8 cellular contexts compared by ENCODE assay signal in genomic region chr16:79767597-79768280, GRCh38.
DNase-seq lines count a peak whose midpoint lies in the region; ATAC-seq, FAIRE-seq and TF ChIP-seq lines count a peak whose summit lies in the region.

No MANE protein-coding gene starts in this region.

- peak overlapping the region; percentile 68 to 72 for H3K9ac ChIP-seq in stomach smooth muscle (ENCODE audit: low read length in 2 of 2)

- peak in 3 of 6 experiments; percentile 16 to 36 (median 23) for TF ChIP-seq CTCF in adrenal gland (IDR thresholded peaks at IDR 0.05)

- H3K4me3 ChIP-seq in adrenal gland (peak overlapping the region in 2 of 4 donors; percentile 29 to 43), stomach smooth muscle (ENCODE audit: low read length in 2 of 2) (peak overlapping the region; percentile 37 to 72)

- TF ChIP-seq POLR2A in GM12891 (IDR thresholded peaks at IDR 0.05; ENCODE audit: low read depth, low read length) (no peak), adrenal gland (IDR thresholded peaks at IDR 0.05) (peak in 1 of 2 donors; percentile 33)

- DNase-seq in GM12891 (ENCODE audit: insufficient read length, low spot score) (no peak), adrenal gland (peak in 5 of 7 donors; percentile 16 to 60 (median 42)), iPS-NIHi11 (ENCODE audit: low spot score) (peak; percentile 8), NCI-H748 treated with DMSO at 0.1 percent for 48 hours (lab: John Stamatoyannopoulos, UW) (no peak), NCI-H526 (lab: John Stamatoyannopoulos, UW) (no peak)
- no peak for DNase-seq in stimulated activated CD4-positive, alpha-beta T cell treated with anti-CD3 and anti-CD28 coated beads, Interleukin-2, amount 100 ng/mL, for 48 hours

- peak overlapping the region in 4 of 5 donors; percentile 61 to 83 (median 78) for H3K27ac ChIP-seq in adrenal gland
- peak overlapping the region; percentile 90 for H3K27ac ChIP-seq in stomach smooth muscle (ENCODE audit: low read length)

- intact Hi-C loops in adrenal gland (cut with DNase I): no loop called here

- ATAC-seq in HG03457 (IDR thresholded peaks at IDR 0.05; ENCODE audit: unreplicated experiment): no peak

- FAIRE-seq in GM12891 (lab: Jason Lieb, UNC): peak; percentile 5

- 35 to 54% (median 49%) methylated on average over 6 of the region's 6 CpGs for WGBS in adrenal gland, 4 donors

- H3K36me3 ChIP-seq in adrenal gland (replicated peaks in 1 of 2) (no peaks in the 10 kb centered on the region), stomach smooth muscle (ENCODE audit: control insufficient read depth in 2 of 2, insufficient read depth in 2 of 2, low read length in 2 of 2) (no peaks in the 10 kb centered on the region)

- H3K9me3 ChIP-seq in adrenal gland (replicated peaks in 1 of 3) (no peaks in the 10 kb centered on the region), stomach smooth muscle (ENCODE audit: control insufficient read depth in 2 of 2, low read length in 2 of 2) (no peaks in the 10 kb centered on the region)

- no peaks in the 10 kb centered on the region for H3K27me3 ChIP-seq in adrenal gland
- H3K27me3 ChIP-seq in stomach smooth muscle (ENCODE audit: control insufficient read depth in 1 of 2, insufficient read depth in 2 of 2, low read length in 2 of 2): no peaks in the 10 kb centered on the region

- H3K4me1 ChIP-seq in adrenal gland (replicated peaks in 1 of 2): peaks cover 17 to 21% of the 10 kb centered on the region in 2 donors
- peaks cover 19% of the 10 kb centered on the region for H3K4me1 ChIP-seq in stomach smooth muscle (ENCODE audit: control insufficient read depth, insufficient read depth, low read length)

TF ChIP-seq in GM12891, 5 proteins besides CTCF, POLR2A, EP300 and RAD21:
- TF ChIP-seq SPI1 (IDR thresholded peaks at IDR 0.05; ENCODE audit: low read depth, low read length): no peak
- TF ChIP-seq TAF1 (IDR thresholded peaks at IDR 0.05; ENCODE audit: low read depth, low read length): no peak
- no peak for TF ChIP-seq POLR2AphosphoS5 (IDR thresholded peaks at IDR 0.05; ENCODE audit: low read depth, low read length)
- no peak for TF ChIP-seq POU2F2 (IDR thresholded peaks at IDR 0.05; ENCODE audit: low read depth, low read length)

Comparison
In these comparisons a context has a peak if more than half of its experiments do, and no peak if none do; other contexts are left out.
1. DNase-seq: peak in adrenal gland (5 of 7) and iPS-NIHi11 (single experiment); none in GM12891 (single experiment), stimulated activated CD4-positive, alpha-beta T cell treated with anti-CD3 and anti-CD28 coated beads, Interleukin-2, amount 100 ng/mL, for 48 hours (0 of 2), NCI-H748 treated with DMSO at 0.1 percent for 48 hours (single experiment) and NCI-H526 (0 of 2).